Comparison of ENCODE assay signal across 17 cellular contexts in the genomic region with DNA sequence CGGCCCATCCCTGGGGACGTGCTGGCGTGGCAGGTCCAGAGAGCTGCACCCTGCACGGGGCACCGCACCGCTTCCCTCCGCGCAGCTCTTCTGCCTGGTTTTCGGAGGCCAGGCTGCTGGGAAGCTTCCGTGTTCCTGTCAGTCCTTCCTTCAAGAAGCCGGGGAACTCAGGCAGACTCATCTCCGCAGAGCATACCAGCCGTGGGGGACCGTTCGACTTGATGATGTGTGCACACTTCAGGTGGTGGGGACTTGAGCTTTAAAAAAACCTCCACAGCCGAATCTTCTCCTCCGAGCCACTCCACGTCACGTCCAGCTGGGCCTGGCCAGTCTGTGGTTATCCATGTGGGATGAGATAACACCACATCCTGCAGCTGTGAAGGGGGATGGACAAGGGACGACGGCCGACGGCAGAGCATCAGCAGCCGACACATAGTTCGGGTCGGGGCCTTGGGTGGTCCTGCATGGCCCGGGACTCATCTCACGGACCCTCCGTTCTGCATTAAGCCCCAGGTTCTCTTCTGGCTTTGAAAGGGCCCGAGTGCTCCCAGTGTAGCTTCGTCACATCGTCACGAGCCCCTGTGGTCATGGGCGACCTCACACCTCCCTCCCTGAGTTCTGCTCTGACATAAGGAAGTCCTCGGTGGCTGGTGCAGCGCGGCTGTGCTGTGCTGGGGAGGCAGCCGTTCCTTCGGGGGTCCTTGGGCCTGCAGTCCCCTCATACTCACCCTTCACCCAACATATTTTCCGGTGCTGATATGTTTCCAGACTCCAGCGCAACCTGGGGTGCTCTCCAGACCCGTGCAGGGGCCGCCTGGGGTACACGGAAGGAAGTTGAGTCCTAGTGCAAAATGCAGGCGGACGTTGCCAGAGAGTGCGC. TPM values are rescaled to one million over a fixed set of nuclear protein-coding genes. Genes with fewer than 3 reads are reported as not detected.
"Had no signal": no experiment of that assay in that cellular context is flagged by ENCODE, and none has a peak within 500 bp of the region (broad histone marks: within the 10 kb centered on the region; RNA-seq: fewer than 3 reads in every experiment).

No MANE protein-coding gene starts in this region.

- H3K27ac Mint-ChIP-seq: activated B cell treated with CpG ODN at 0.5 μM for 24 hours; activated CD4-positive, alpha-beta T cell treated with anti-CD3 and anti-CD28 coated beads, Interleukin-2, amount 10 ng/mL, durations not matched to agents 7 days and 5 days; stimulated activated naive CD8-positive, alpha-beta T cell treated with anti-CD3 and anti-CD28 coated beads, Interleukin-15, Interleukin-2, amounts not matched to agents 100 ng/mL and 50 ng/mL, for 24 hours had no signal

- H3K9me3 ChIP-seq: ovary had no signal

- H3K27ac ChIP-seq: epithelial cell of prostate, ovary had no signal

- H3K27me3 Mint-ChIP-seq: activated CD4-positive, alpha-beta T cell treated with anti-CD3 and anti-CD28 coated beads, Interleukin-2, amount 10 ng/mL, durations not matched to agents 7 days and 5 days; central memory CD8-positive, alpha-beta T cell; stimulated activated naive CD8-positive, alpha-beta T cell treated with anti-CD3 and anti-CD28 coated beads, Interleukin-15, Interleukin-2, amounts not matched to agents 100 ng/mL and 50 ng/mL, for 24 hours had no signal

- H3K4me3 ChIP-seq: ovary had no signal

- H3K4me3 Mint-ChIP-seq: activated B cell treated with CpG ODN at 0.5 μM for 24 hours; activated CD4-positive, alpha-beta T cell treated with anti-CD3 and anti-CD28 coated beads, Interleukin-2, amount 10 ng/mL, durations not matched to agents 7 days and 5 days; brain; central memory CD8-positive, alpha-beta T cell; neural crest cell; stimulated activated naive CD8-positive, alpha-beta T cell treated with anti-CD3 and anti-CD28 coated beads, Interleukin-15, Interleukin-2, amounts not matched to agents 100 ng/mL and 50 ng/mL, for 24 hours had no signal

- DNase-seq: activated B cell treated with CpG ODN at 0.5 μM for 24 hours; activated CD4-positive, alpha-beta T cell treated with anti-CD3 and anti-CD28 coated beads, Interleukin-2, amount 10 ng/mL, durations not matched to agents 7 days and 5 days; activated gamma-delta T cell; amniotic stem cell; effector memory CD4-positive, alpha-beta T cell; foreskin melanocyte; ovary; T-helper 2 cell had no signal

- H3K36me3 ChIP-seq: ovary had no signal

- ATAC-seq: activated naive CD4-positive, alpha-beta T cell treated with anti-CD3 and anti-CD28 coated beads, Interleukin-2, amount 50 U/mL, for 72 hours; sciatic nerve had no signal

- H3K4me1 Mint-ChIP-seq: brain had no signal

- H3K9me3 Mint-ChIP-seq: activated B cell treated with CpG ODN at 0.5 μM for 24 hours; activated CD4-positive, alpha-beta T cell treated with anti-CD3 and anti-CD28 coated beads, Interleukin-2, amount 10 ng/mL, durations not matched to agents 7 days and 5 days; activated naive CD4-positive, alpha-beta T cell treated with anti-CD3 and anti-CD28 coated beads, Interleukin-2, amount 50 U/mL, for 72 hours; central memory CD8-positive, alpha-beta T cell; neural crest cell; stimulated activated naive CD8-positive, alpha-beta T cell treated with anti-CD3 and anti-CD28 coated beads, Interleukin-15, Interleukin-2, amounts not matched to agents 100 ng/mL and 50 ng/mL, for 24 hours had no signal

- H3K27me3 ChIP-seq: ovary had no signal

RNA-seq across cellular contexts. Expression of a gene that starts 4.5 kb away (rescaled TPM):
- total RNA-seq: activated CD4-positive, alpha-beta T cell treated with anti-CD3 and anti-CD28 coated beads, Interleukin-2, amount 10 ng/mL, durations not matched to agents 7 days and 5 days; neural crest cell; sciatic nerve; urinary bladder had no signal
- polyA plus RNA-seq: fibroblast of lung, ovary, urinary bladder had no signal
